Comparison of ENCODE assay signal across 36 cellular contexts in genomic region chr16:73714976-73715375, GRCh38.
"Had no signal": no experiment of that assay in that cellular context is flagged by ENCODE, and none has a peak within 500 bp of the region (broad histone marks: within the 10 kb centered on the region; RNA-seq: fewer than 3 reads in every experiment).

No MANE protein-coding gene starts in this region.

- H3K4me1 ChIP-seq: adrenal gland, gastrocnemius medialis, pancreas, prostate gland, thyroid gland, upper lobe of right lung had no signal

- H3K36me3 Mint-ChIP-seq: activated naive CD8-positive, alpha-beta T cell treated with anti-CD3 and anti-CD28 coated beads for 36 hours; mesothelial cell of epicardium; naive B cell; stimulated activated naive B cell treated with anti-CD40 and anti-IgM and Interleukin-4, amounts not matched to agents 10 μg/mL and 1 μg/mL and 100 μg/mL, for 72 hours had no signal

- H3K27me3 ChIP-seq: adrenal gland, body of pancreas, gastrocnemius medialis, hepatocyte, sigmoid colon, stomach, thyroid gland, upper lobe of right lung had no signal

- FAIRE-seq: colon, endometrium, keratinocyte, pancreas, small intestine, TTC549 had no signal

- H3K27ac ChIP-seq: adrenal gland, body of pancreas, epithelial cell of prostate, gastrocnemius medialis, hepatocyte, pancreas, prostate gland, sigmoid colon, stomach, thyroid gland, upper lobe of right lung, VCaP had no signal

- H3K9me3 Mint-ChIP-seq: activated naive CD8-positive, alpha-beta T cell treated with anti-CD3 and anti-CD28 coated beads for 36 hours; activated T-helper 1 cell treated with anti-CD3 and anti-CD28 coated beads, Interleukin-12 subunit alpha, Interleukin-12 subunit beta, Interleukin-2, Interleukin-4 antibody, amounts not matched to agents 30 ng/mL and 10 ng/mL and 1 ng/mL, durations not matched to agents 14 hours and 24 hours and 36 hours; mesothelial cell of epicardium had no signal

- H2AFZ ChIP-seq: hepatocyte had no signal

- H3K27ac Mint-ChIP-seq: activated naive CD4-positive, alpha-beta T cell treated with anti-CD3 and anti-CD28 coated beads for 36 hours; activated naive CD8-positive, alpha-beta T cell treated with anti-CD3 and anti-CD28 coated beads for 36 hours; activated T-helper 1 cell treated with anti-CD3 and anti-CD28 coated beads, Interleukin-12 subunit alpha, Interleukin-12 subunit beta, Interleukin-2, Interleukin-4 antibody, amounts not matched to agents 30 ng/mL and 10 ng/mL and 1 ng/mL, durations not matched to agents 14 hours and 24 hours and 36 hours; mesothelial cell of epicardium; naive B cell; stimulated activated naive B cell treated with anti-CD40 and anti-IgM and Interleukin-4, amounts not matched to agents 10 μg/mL and 1 μg/mL and 100 μg/mL, for 72 hours had no signal

- H3K4me1 Mint-ChIP-seq: activated naive CD8-positive, alpha-beta T cell treated with anti-CD3 and anti-CD28 coated beads for 36 hours; naive B cell; stimulated activated naive B cell treated with anti-CD40 and anti-IgM and Interleukin-4, amounts not matched to agents 10 μg/mL and 1 μg/mL and 100 μg/mL, for 72 hours had no signal

- H3K4me2 ChIP-seq: hepatocyte had no signal

- H3K27me3 Mint-ChIP-seq: activated naive CD8-positive, alpha-beta T cell treated with anti-CD3 and anti-CD28 coated beads for 36 hours had no signal

- H3K9me3 ChIP-seq: adrenal gland, body of pancreas, gastrocnemius medialis, pancreas, prostate gland, sigmoid colon, stomach, thyroid gland, upper lobe of right lung had no signal

- ATAC-seq: body of pancreas; gastrocnemius medialis; left cardiac atrium; left ventricle myocardium superior; pancreas; stimulated activated naive B cell treated with anti-CD40 and anti-IgM and Interleukin-4, amounts not matched to agents 10 μg/mL and 1 μg/mL and 100 μg/mL, for 72 hours had no signal

- H3K79me2 ChIP-seq: hepatocyte had no signal

- H3K36me3 ChIP-seq: adrenal gland, gastrocnemius medialis, pancreas, prostate gland, sigmoid colon, stomach, thyroid gland, upper lobe of right lung had no signal

- H3K4me3 Mint-ChIP-seq: activated naive CD4-positive, alpha-beta T cell treated with anti-CD3 and anti-CD28 coated beads for 36 hours; activated naive CD8-positive, alpha-beta T cell treated with anti-CD3 and anti-CD28 coated beads for 36 hours; activated T-helper 1 cell treated with anti-CD3 and anti-CD28 coated beads, Interleukin-12 subunit alpha, Interleukin-12 subunit beta, Interleukin-2, Interleukin-4 antibody, amounts not matched to agents 30 ng/mL and 10 ng/mL and 1 ng/mL, durations not matched to agents 14 hours and 24 hours and 36 hours; mesothelial cell of epicardium; stimulated activated naive B cell treated with anti-CD40 and anti-IgM and Interleukin-4, amounts not matched to agents 10 μg/mL and 1 μg/mL and 100 μg/mL, for 72 hours had no signal

- H3K4me3 ChIP-seq: adrenal gland, body of pancreas, gastrocnemius medialis, hepatocyte, pancreas, prostate gland, sigmoid colon, stomach, thyroid gland, upper lobe of right lung had no signal

- DNase-seq: activated CD4-positive, alpha-beta T cell treated with anti-CD3 and anti-CD28 coated beads for 4 hours; activated CD4-positive, alpha-beta T cell treated with anti-CD3 and anti-CD28 coated beads, Interleukin-2, amount 50 U/mL, for 48 hours; activated CD8-positive, alpha-beta memory T cell treated with anti-CD3 and anti-CD28 coated beads for 24 hours; activated effector memory CD4-positive, alpha-beta T cell treated with anti-CD3 and anti-CD28 coated beads, Interleukin-2, amount 50 U/mL, for 16 hours; activated naive CD4-positive, alpha-beta T cell treated with anti-CD3 and anti-CD28 coated beads for 36 hours; activated naive CD8-positive, alpha-beta T cell treated with anti-CD3 and anti-CD28 coated beads for 36 hours; adrenal gland; aorta; body of pancreas; dermis blood vessel endothelial cell; effector CD4-positive, alpha-beta T cell; gastrocnemius medialis; left cardiac atrium; left ventricle myocardium superior; mammary epithelial cell; naive B cell; pancreas; retina; sigmoid colon; small intestine; stimulated activated CD4-positive, alpha-beta T cell treated with anti-CD3 and anti-CD28 coated beads, Interleukin-1b, Interleukin-23, amount 100 ng/mL, for 48 hours; stimulated activated CD4-positive, alpha-beta T cell treated with anti-CD3 and anti-CD28 coated beads, Interleukin-4, amount 100 ng/mL, for 4 hours; stimulated activated naive B cell treated with anti-CD40 and anti-IgM and Interleukin-4, amounts not matched to agents 10 μg/mL and 1 μg/mL and 100 μg/mL, for 72 hours; stomach; thyroid gland; upper lobe of right lung had no signal
